ENCODE assay signal across 8 cellular contexts in genomic region chr3:194488007-194488742, GRCh38. TPM values are rescaled to one million over a fixed set of nuclear protein-coding genes. Genes with fewer than 3 reads are reported as not detected.
DNase-seq lines count a peak whose midpoint lies in the region; ATAC-seq, FAIRE-seq and TF ChIP-seq lines count a peak whose summit lies in the region.

No MANE protein-coding gene starts in this region.

- H3K9me3 ChIP-seq in heart left ventricle: no peaks in the 10 kb centered on the region
- H3K9me3 ChIP-seq in keratinocyte (ENCODE audit: control insufficient read depth, low read depth, low read length): no peaks in the 10 kb centered on the region

- no peaks in the 10 kb centered on the region for H3K27me3 ChIP-seq in heart left ventricle
- no peaks in the 10 kb centered on the region for H3K27me3 ChIP-seq in keratinocyte (ENCODE audit: control insufficient read depth, extremely low read depth, insufficient read depth, low read length)

- peak overlapping the region; percentile 90 for H3K27ac Mint-ChIP-seq in activated T-helper 1 cell treated with anti-CD3 and anti-CD28 coated beads, Interleukin-12 subunit alpha, Interleukin-12 subunit beta, Interleukin-2, Interleukin-4 antibody, amounts not matched to agents 30 ng/mL and 10 ng/mL and 1 ng/mL, durations not matched to agents 14 hours and 24 hours and 36 hours
- peak overlapping the region; percentile 89 for H3K27ac Mint-ChIP-seq in type B pancreatic cell

- H3K9me1 ChIP-seq in keratinocyte (ENCODE audit: control insufficient read depth, extremely low read depth, insufficient read depth, low read length): no peaks in the 10 kb centered on the region

- FAIRE-seq in keratinocyte (lab: Jason Lieb, UNC): peak; percentile 34

- peaks cover 0 to 67% (median 19%) of the 10 kb centered on the region in 12 donors for H3K4me1 ChIP-seq in heart left ventricle
- H3K4me1 ChIP-seq in keratinocyte (ENCODE audit: control insufficient read depth, extremely low read depth, insufficient read depth, low read length): peaks cover 32% of the 10 kb centered on the region

- peaks cover 26% of the 10 kb centered on the region for H3K36me3 Mint-ChIP-seq in activated T-helper 1 cell treated with anti-CD3 and anti-CD28 coated beads, Interleukin-12 subunit alpha, Interleukin-12 subunit beta, Interleukin-2, Interleukin-4 antibody, amounts not matched to agents 30 ng/mL and 10 ng/mL and 1 ng/mL, durations not matched to agents 14 hours and 24 hours and 36 hours (ENCODE audit: low read depth)
- peaks cover 7% of the 10 kb centered on the region for H3K36me3 Mint-ChIP-seq in type B pancreatic cell

- peaks cover 45% of the 10 kb centered on the region for H3K4me1 Mint-ChIP-seq in activated T-helper 1 cell treated with anti-CD3 and anti-CD28 coated beads, Interleukin-12 subunit alpha, Interleukin-12 subunit beta, Interleukin-2, Interleukin-4 antibody, amounts not matched to agents 30 ng/mL and 10 ng/mL and 1 ng/mL, durations not matched to agents 14 hours and 24 hours and 36 hours (ENCODE audit: low read depth)
- H3K4me1 Mint-ChIP-seq in type B pancreatic cell (ENCODE audit: unreplicated experiment): peaks cover 13% of the 10 kb centered on the region

- TF ChIP-seq POLR2A in heart left ventricle (IDR thresholded peaks at IDR 0.05): no peak

- H3K9ac ChIP-seq in keratinocyte (ENCODE audit: control insufficient read depth, extremely low read depth, insufficient read depth, low read length): peak overlapping the region; percentile 1

- 57 to 78% (median 71%) methylated on average over 15 of the region's 15 CpGs for WGBS in heart left ventricle, 4 donors

- TF ChIP-seq CTCF in heart left ventricle (IDR thresholded peaks at IDR 0.05) (no peak), keratinocyte (optimal IDR thresholded peaks at IDR 0.05 in 1 of 3, IDR thresholded peaks at IDR 0.05 in 1 of 3, conservative IDR thresholded peaks at IDR 0.05 in 1 of 3; ENCODE audit: extremely low read depth in 1 of 3, insufficient read depth in 2 of 3, low read length in 3 of 3) (no peak), type B pancreatic cell (conservative IDR thresholded peaks at IDR 0.05) (no peak)

- no peak for ATAC-seq in heart left ventricle
- no peak for ATAC-seq in Right ventricle myocardium inferior
- no peak for ATAC-seq in HG03571 (IDR thresholded peaks at IDR 0.05; ENCODE audit: unreplicated experiment)
- ATAC-seq in GM19397 (IDR thresholded peaks at IDR 0.05; ENCODE audit: unreplicated experiment): no peak

- H3K27ac ChIP-seq in heart left ventricle (peak overlapping the region in 9 of 12 donors; percentile 81 to 93 (median 91)), keratinocyte (ENCODE audit: control insufficient read depth, insufficient read depth, low read length) (peak overlapping the region; percentile 75)

- peak overlapping the region; percentile 40 for H3K4me2 ChIP-seq in keratinocyte (ENCODE audit: control insufficient read depth, extremely low read depth, insufficient read depth, low read depth, low read length)

- H3K79me2 ChIP-seq in keratinocyte (ENCODE audit: control insufficient read depth, insufficient read depth, low read length): peaks cover 31% of the 10 kb centered on the region

- peak overlapping the region; percentile 50 for H2AFZ ChIP-seq in keratinocyte (ENCODE audit: control insufficient read depth, low read length)

- no peaks in the 10 kb centered on the region for H3K9me3 Mint-ChIP-seq in activated T-helper 1 cell treated with anti-CD3 and anti-CD28 coated beads, Interleukin-12 subunit alpha, Interleukin-12 subunit beta, Interleukin-2, Interleukin-4 antibody, amounts not matched to agents 30 ng/mL and 10 ng/mL and 1 ng/mL, durations not matched to agents 14 hours and 24 hours and 36 hours
- H3K9me3 Mint-ChIP-seq in type B pancreatic cell: peaks cover 6% of the 10 kb centered on the region

- DNase-seq in heart left ventricle (no peak), Right ventricle myocardium inferior (ENCODE audit: missing footprints) (no peak), keratinocyte (ENCODE audit: low read depth, low spot score) (peak; percentile 92), type B pancreatic cell (ENCODE audit: extremely low spot score, unreplicated experiment) (no peak), C1 segment of cervical spinal cord (lab: John Stamatoyannopoulos, UW) (no peak)
- no peak for DNase-seq in activated T-helper 1 cell treated with anti-CD3 and anti-CD28 coated beads, Interleukin-12 subunit alpha, Interleukin-12 subunit beta, Interleukin-2, Interleukin-4 antibody, amounts not matched to agents 30 ng/mL and 10 ng/mL and 1 ng/mL, durations not matched to agents 14 hours and 24 hours and 36 hours (ENCODE audit: low spot score)

- peaks cover 1% of the 10 kb centered on the region for H3K27me3 Mint-ChIP-seq in activated T-helper 1 cell treated with anti-CD3 and anti-CD28 coated beads, Interleukin-12 subunit alpha, Interleukin-12 subunit beta, Interleukin-2, Interleukin-4 antibody, amounts not matched to agents 30 ng/mL and 10 ng/mL and 1 ng/mL, durations not matched to agents 14 hours and 24 hours and 36 hours (ENCODE audit: insufficient read depth)
- H3K27me3 Mint-ChIP-seq in type B pancreatic cell: peaks cover 7% of the 10 kb centered on the region

- H3K4me3 ChIP-seq in heart left ventricle (peak overlapping the region in 9 of 12 donors; percentile 57 to 91 (median 72)), keratinocyte (ENCODE audit: control insufficient read depth in 2 of 3, extremely low read depth in 1 of 3, insufficient read depth in 2 of 3, low read depth in 1 of 3, low read length in 3 of 3) (peak overlapping the region in 1 of 3 experiments; percentile 56)

- H3K36me3 ChIP-seq in heart left ventricle: peaks cover 0 to 15% (median 0%) of the 10 kb centered on the region in 9 donors
- peaks cover 1 to 17% of the 10 kb centered on the region in 2 experiments for H3K36me3 ChIP-seq in keratinocyte (ENCODE audit: control insufficient read depth in 2 of 2, extremely low read depth in 1 of 2, insufficient read depth in 2 of 2, low read length in 2 of 2)

- peaks cover 2% of the 10 kb centered on the region for H4K20me1 ChIP-seq in keratinocyte (ENCODE audit: control insufficient read depth, extremely low read depth, insufficient read depth, low read length)

- peak overlapping the region; percentile 81 for H3K4me3 Mint-ChIP-seq in activated T-helper 1 cell treated with anti-CD3 and anti-CD28 coated beads, Interleukin-12 subunit alpha, Interleukin-12 subunit beta, Interleukin-2, Interleukin-4 antibody, amounts not matched to agents 30 ng/mL and 10 ng/mL and 1 ng/mL, durations not matched to agents 14 hours and 24 hours and 36 hours
- H3K4me3 Mint-ChIP-seq in type B pancreatic cell: peak overlapping the region; percentile 79

- dilution Hi-C loops in keratinocyte (cut with MboI; ENCODE audit: extremely low pct_ligation_motif_present, low sequenced_read_pairs): no loop called here

- intact Hi-C loops in heart left ventricle (cut with DNase I): loop anchor here in 6 of 10 donors (5.0 kb wide), 2 partner anchors 84 to 89 kb away; no protein-coding TSS in a partner anchor
- intact Hi-C loops in Right ventricle myocardium inferior (cut with DNase I): loop anchor here (5.0 kb wide), 1 partner anchor 84 kb away; no protein-coding TSS in a partner anchor
- intact Hi-C loops in activated T-helper 1 cell treated with anti-CD3 and anti-CD28 coated beads, Interleukin-12 subunit alpha, Interleukin-12 subunit beta, Interleukin-2, Interleukin-4 antibody, amounts not matched to agents 30 ng/mL and 10 ng/mL and 1 ng/mL, durations not matched to agents 14 hours and 24 hours and 36 hours (cut with micrococcal nuclease): loop anchor here (5.0 to 10.0 kb wide), 5 partner anchors 184 to 1057 kb away; partner anchors contain the start of genes ACAP2, HES1, LSG1 and PPP1R2

RNA-seq across cellular contexts. Expression of gene ATP13A3, which starts 1.4 kb away (rescaled TPM):
- 100 to 1,000 TPM in 5 of 9 donors, 10 to 100 TPM in 4; 37.8 to 237 (median 105) TPM for total RNA-seq in heart left ventricle
- polyA plus RNA-seq in heart left ventricle: 100 to 1,000 TPM in 1 of 2 donors, 10 to 100 TPM in 1; 26.6 to 117 TPM
- total RNA-seq in Right ventricle myocardium inferior: 55.3 TPM
- 198 and 206 TPM in 2 replicates for total RNA-seq in activated T-helper 1 cell treated with anti-CD3 and anti-CD28 coated beads, Interleukin-12 subunit alpha, Interleukin-12 subunit beta, Interleukin-2, Interleukin-4 antibody, amounts not matched to agents 30 ng/mL and 10 ng/mL and 1 ng/mL, durations not matched to agents 14 hours and 24 hours and 36 hours
- polyA plus RNA-seq in keratinocyte: 55.9 to 103 TPM (median 85.5 TPM) in 3 replicates
- polyA plus RNA-seq in keratinocyte (2011; ENCODE audit: low read depth): 19.2 TPM
- polyA plus RNA-seq in keratinocyte (2011; cell fraction: cytosol; rRNA removed): 30.8 and 63.9 TPM in 2 replicates
- polyA plus RNA-seq in keratinocyte (2011; cell fraction: nucleus; rRNA removed): 61.4 and 85.2 TPM in 2 replicates
- polyA plus RNA-seq in keratinocyte (2012; ENCODE audit: low replicate concordance): 31.5 and 54.5 TPM in 2 replicates
- polyA minus RNA-seq in keratinocyte: 35.1 to 247 TPM (median 111 TPM) in 3 replicates
- polyA minus RNA-seq in keratinocyte (2011; cell fraction: cytosol; rRNA and poly(A)+ RNA removed): 64.3 TPM
- polyA minus RNA-seq in keratinocyte (2011; cell fraction: nucleus; rRNA and poly(A)+ RNA removed): 121 and 234 TPM in 2 replicates
- total RNA-seq in type B pancreatic cell (ENCODE audit: low replicate concordance): 73.8 and 80.3 TPM in 2 replicates
